ENCODE assay signal across 10 cellular contexts in genomic region chr7:36261019-36261754, GRCh38.
DNase-seq lines count a peak whose midpoint lies in the region; ATAC-seq and TF ChIP-seq lines count a peak whose summit lies in the region.
"Had no signal": no experiment of that assay in that cellular context is flagged by ENCODE, and none has a peak within 500 bp of the region (broad histone marks: within the 10 kb centered on the region; RNA-seq: fewer than 3 reads in every experiment).

No MANE protein-coding gene starts in this region.

- WGBS in psoas muscle, 3 donors: 68 to 80% (median 70%) methylated on average over 2 of the region's 2 CpGs

- H3K9me2 ChIP-seq in PC-3 (replicated peaks; ENCODE audit: low read length): no peaks in the 10 kb centered on the region

- TF ChIP-seq CTCF in PC-3 (conservative IDR thresholded peaks at IDR 0.05; ENCODE audit: low read depth, low read length): no peak
- TF ChIP-seq CTCF in psoas muscle (IDR thresholded peaks at IDR 0.05): no peak

- H3K36me3 Mint-ChIP-seq in activated CD4-positive, alpha-beta T cell treated with anti-CD3 and anti-CD28 coated beads, Interleukin-2, amount 10 ng/mL, durations not matched to agents 24 days and 14 days (ENCODE audit: low read depth): no peaks in the 10 kb centered on the region

- DNase-seq in ELR (ENCODE audit: low read depth) (peak; percentile 7), PC-3 (peak; percentile 82), psoas muscle (no peak), dedifferentiated amniotic fluid mesenchymal stem cell (ENCODE audit: extremely low spot score) (no peak)
- no peak for DNase-seq in activated CD4-positive, alpha-beta T cell treated with anti-CD3 and anti-CD28 coated beads, Interleukin-2, amount 10 ng/mL, durations not matched to agents 24 days and 14 days
- DNase-seq: NCI-H524 treated with DMSO at 0.1 percent for 48 hours had no signal

- H3K36me3 ChIP-seq in PC-3 (ENCODE audit: low read depth, low read length) (no peaks in the 10 kb centered on the region), psoas muscle (ENCODE audit: insufficient read depth in 1 of 2, low read depth in 1 of 2) (no peaks in the 10 kb centered on the region)

- H3K27me3 ChIP-seq in PC-3 (ENCODE audit: low read length): no peaks in the 10 kb centered on the region
- H3K27me3 ChIP-seq in psoas muscle (ENCODE audit: insufficient read depth in 3 of 3, low read length in 2 of 3): no peaks in the 10 kb centered on the region

- H3K79me2 ChIP-seq in PC-3 (ENCODE audit: low read length): peaks cover 41% of the 10 kb centered on the region

- ATAC-seq in GM21447 (IDR thresholded peaks at IDR 0.05; ENCODE audit: unreplicated experiment): peak; percentile 42
- peak; percentile 73 for ATAC-seq in PC-3
- ATAC-seq in psoas muscle: no peak
- no peak for ATAC-seq in GM18520 (IDR thresholded peaks at IDR 0.05; ENCODE audit: unreplicated experiment)
- ATAC-seq in GM18498 (IDR thresholded peaks at IDR 0.05; ENCODE audit: unreplicated experiment): no peak

- BruUV-seq in PC-3 (replicated peaks; lab: Mats Ljungman, UMichigan): no TSS peak

- H3K4me3 Mint-ChIP-seq in activated CD4-positive, alpha-beta T cell treated with anti-CD3 and anti-CD28 coated beads, Interleukin-2, amount 10 ng/mL, durations not matched to agents 24 days and 14 days: no peak overlapping the region
- H3K4me3 Mint-ChIP-seq: central memory CD8-positive, alpha-beta T cell had no signal

- H3K4me1 Mint-ChIP-seq in activated CD4-positive, alpha-beta T cell treated with anti-CD3 and anti-CD28 coated beads, Interleukin-2, amount 10 ng/mL, durations not matched to agents 24 days and 14 days: peaks cover 9% of the 10 kb centered on the region
- H3K4me1 Mint-ChIP-seq: central memory CD8-positive, alpha-beta T cell had no signal

- H4K20me1 ChIP-seq in PC-3 (ENCODE audit: low read length): no peaks in the 10 kb centered on the region

- peak overlapping the region; percentile 25; the same call in 1 of the 2 replicates for H3K4me3 ChIP-seq in PC-3 (ENCODE audit: low read length)
- no peak overlapping the region for H3K4me3 ChIP-seq in psoas muscle

- H3F3A ChIP-seq in PC-3 (ENCODE audit: low read length, unreplicated experiment): peaks cover 4% of the 10 kb centered on the region

- H3K27ac ChIP-seq in PC-3 (ENCODE audit: low read length) (peak overlapping the region; percentile 82), psoas muscle (peak overlapping the region; percentile 21)

- H3K27me3 Mint-ChIP-seq in activated CD4-positive, alpha-beta T cell treated with anti-CD3 and anti-CD28 coated beads, Interleukin-2, amount 10 ng/mL, durations not matched to agents 24 days and 14 days: peaks cover 7% of the 10 kb centered on the region
- H3K27me3 Mint-ChIP-seq: central memory CD8-positive, alpha-beta T cell had no signal

- H2AFZ ChIP-seq in PC-3 (ENCODE audit: low read length): no peak overlapping the region

- H3K4me2 ChIP-seq in PC-3 (ENCODE audit: low read length): peak overlapping the region; percentile 62

- H3K9ac ChIP-seq in PC-3 (ENCODE audit: low read length): peak overlapping the region; percentile 39

- H3K4me1 ChIP-seq in PC-3 (ENCODE audit: insufficient read depth, low read length) (peaks cover 45% of the 10 kb centered on the region), psoas muscle (peaks cover 57% of the 10 kb centered on the region)

- H3K9me3 ChIP-seq in PC-3 (ENCODE audit: low read length) (no peaks in the 10 kb centered on the region), psoas muscle (no peaks in the 10 kb centered on the region)

- CTCF ChIA-PET in PC-3 (lab: Charles Lee): no interaction called here

- intact Hi-C loops in PC-3 (cut with micrococcal nuclease) (loop anchor here (2.0 to 5.0 kb wide), 2 partner anchors 20 to 54 kb away; no protein-coding TSS in a partner anchor), psoas muscle (cut with DNase I) (no loop called here)
- intact Hi-C loops in activated CD4-positive, alpha-beta T cell treated with anti-CD3 and anti-CD28 coated beads, Interleukin-2, amount 10 ng/mL, durations not matched to agents 24 days and 14 days (cut with micrococcal nuclease): no loop called here

- H3K27ac Mint-ChIP-seq in activated CD4-positive, alpha-beta T cell treated with anti-CD3 and anti-CD28 coated beads, Interleukin-2, amount 10 ng/mL, durations not matched to agents 24 days and 14 days: no peak overlapping the region

- peaks cover 9% of the 10 kb centered on the region for H3K9me3 Mint-ChIP-seq in activated CD4-positive, alpha-beta T cell treated with anti-CD3 and anti-CD28 coated beads, Interleukin-2, amount 10 ng/mL, durations not matched to agents 24 days and 14 days

- POLR2A ChIA-PET in PC-3 (lab: Charles Lee; ENCODE audit: unreplicated experiment): no interaction called here

Comparison
In these comparisons a context has a peak if more than half of its experiments do, and no peak if none do; other contexts are left out.
1. DNase-seq: peak in ELR (single experiment) and PC-3 (single experiment); none in psoas muscle (0 of 2), dedifferentiated amniotic fluid mesenchymal stem cell (single experiment) and activated CD4-positive, alpha-beta T cell treated with anti-CD3 and anti-CD28 coated beads, Interleukin-2, amount 10 ng/mL, durations not matched to agents 24 days and 14 days (single experiment).
2. ATAC-seq: peak in GM21447 (single experiment) and PC-3 (single experiment); none in psoas muscle (0 of 4), GM18520 (single experiment) and GM18498 (single experiment).